Comparison of ENCODE assay signal across 1 cellular context in genomic region chr7:92798517-92799249, GRCh38.
TF ChIP-seq lines count a peak whose summit lies in the region.

No MANE protein-coding gene starts in this region.

TF ChIP-seq in endothelial cell of umbilical vein, 7 proteins besides CTCF, POLR2A, EP300 and RAD21:
- TF ChIP-seq MYC (IDR thresholded peaks at IDR 0.05; ENCODE audit: low read depth, low read length), result no peak
